ENCODE assay signal across 7 cellular contexts in genomic region chr16:15857779-15858560, GRCh38.
DNase-seq lines count a peak whose midpoint lies in the region; ATAC-seq and TF ChIP-seq lines count a peak whose summit lies in the region.

No MANE protein-coding gene starts in this region.

- CTCF ChIA-PET in HEK293 (lab: Yijun Ruan, JAX) = interaction anchor here (1.1 to 2.1 kb wide), 2 partner anchors 16 to 37 kb away, joined by 3 to 9 read pairs; no protein-coding TSS in a partner anchor

- no peak overlapping the region for H3K27ac ChIP-seq in HEK293 (ENCODE audit: extremely low read depth, low read depth, low read length)
- H3K27ac ChIP-seq in iPS DF 6.9 (ENCODE audit: low read length) = no peak overlapping the region
- peak overlapping the region in 2 of 21 experiments; percentile 13 to 22 for H3K27ac ChIP-seq in skin epidermis

- peak; percentile 41 for DNase-seq in amniotic epithelial cell (ENCODE audit: low read depth)
- DNase-seq in iPS DF 6.9 (ENCODE audit: low read depth, low spot score) = no peak
- no peak for DNase-seq in COLO668 (lab: John Stamatoyannopoulos, UW; ENCODE audit: unreplicated experiment)
- no peak for DNase-seq in NCI-H2227 (lab: John Stamatoyannopoulos, UW; ENCODE audit: unreplicated experiment)

- no peak for ATAC-seq in HG03565 (IDR thresholded peaks at IDR 0.05; ENCODE audit: unreplicated experiment)

- 0 out of 2 replicates have a peak, but pooled peaks cover 2% of the 10 kb centered on the region for H3K4me1 ChIP-seq in HEK293 (ENCODE audit: control insufficient read depth, insufficient read depth, low read length)
- no peaks in the 10 kb centered on the region for H3K4me1 ChIP-seq in iPS DF 6.9 (ENCODE audit: control insufficient read depth, insufficient read depth, low read length)

- H3K36me3 ChIP-seq in HEK293 (ENCODE audit: control insufficient read depth in 2 of 2, insufficient read depth in 1 of 2, low read length in 2 of 2) = no peaks in the 10 kb centered on the region
- H3K36me3 ChIP-seq in iPS DF 6.9 (ENCODE audit: control insufficient read depth, insufficient read depth, low read length) = no peaks in the 10 kb centered on the region

- peak overlapping the region; percentile 21 for H3K4me3 ChIP-seq in HEK293 (ENCODE audit: low read depth, low read length)
- H3K4me3 ChIP-seq in iPS DF 6.9 (ENCODE audit: low read length) = peak overlapping the region; percentile 54; the same call in 1 of the 2 replicates
- H3K4me3 ChIP-seq in skin epidermis = peak overlapping the region in 6 of 7 experiments; percentile 10 to 35 (median 18)

- H3K9me3 ChIP-seq in HEK293 (ENCODE audit: control insufficient read depth, insufficient read depth, low read depth, low read length) (no peaks in the 10 kb centered on the region), iPS DF 6.9 (ENCODE audit: control insufficient read depth, insufficient read depth, low read length) (no peaks in the 10 kb centered on the region)

- no CpG with 5 or more reads among the region's 55 CpGs for WGBS in iPS DF 6.9 (ENCODE audit: insufficient coverage, insufficient read length)

- TF ChIP-seq CTCF in HEK293 (tag by site-specific recombination; IDR thresholded peaks at IDR 0.05) = no peak

- POLR2A ChIA-PET in HEK293 (lab: Yijun Ruan, JAX) = interaction anchor here (0.6 to 0.7 kb wide), 2 partner anchors 10 to 17 kb away, joined by 3 to 5 read pairs; no protein-coding TSS in a partner anchor

- H3K27me3 ChIP-seq in iPS DF 6.9 (ENCODE audit: control insufficient read depth, insufficient read depth, low read length) = peaks cover 22% of the 10 kb centered on the region; the same call in 1 of the 2 replicates

TF ChIP-seq in HEK293, 187 proteins besides CTCF, POLR2A, EP300 and RAD21:
- TF ChIP-seq ZBTB26 (tag by site-specific recombination; optimal IDR thresholded peaks at IDR 0.05) (peak; percentile 46), ZNF366 (tag by site-specific recombination; conservative IDR thresholded peaks at IDR 0.05) (peak; percentile 84), ZBTB17 (tag by site-specific recombination; IDR thresholded peaks at IDR 0.05) (peak; percentile 92), PRDM6 (tag by site-specific recombination; IDR thresholded peaks at IDR 0.05) (no peak), SP7 (tag by site-specific recombination; IDR thresholded peaks at IDR 0.05) (peak; percentile 66; the same call in 1 of the 2 replicates), KLF16 (tag by site-specific recombination; IDR thresholded peaks at IDR 0.05) (peak; percentile 41; the same call in 1 of the 2 replicates), PATZ1 (tag by site-specific recombination; IDR thresholded peaks at IDR 0.05) (peak; percentile 47; the same call in 1 of the 2 replicates), ZNF488 (tag by site-specific recombination; IDR thresholded peaks at IDR 0.05) (no peak), ZNF341 (tag by site-specific recombination; IDR thresholded peaks at IDR 0.05; ENCODE audit: low read depth) (peak; percentile 19; the same call in 1 of the 2 replicates), ZNF2 (tag by site-specific recombination; IDR thresholded peaks at IDR 0.05) (peak; percentile 49), ZNF274 (IDR thresholded peaks at IDR 0.05; ENCODE audit: low read length) (no peak), ZNF274 (tag by site-specific recombination; IDR thresholded peaks at IDR 0.05; ENCODE audit: borderline replicate concordance) (no peak), ZFHX2 (tag by site-specific recombination; conservative IDR thresholded peaks at IDR 0.05) (no peak), ZNF335 (tag by site-specific recombination; conservative IDR thresholded peaks at IDR 0.05) (peak; percentile 66), BCL6B (tag by site-specific recombination; IDR thresholded peaks at IDR 0.05) (0 out of 2 replicates have a peak, but pooled peaks have one; percentile 26), ZNF837 (tag by site-specific recombination; IDR thresholded peaks at IDR 0.05) (no peak), KLF9 (tag by site-specific recombination; IDR thresholded peaks at IDR 0.05; ENCODE audit: low read depth) (peak; percentile 59; the same call in 1 of the 2 replicates), ZNF404 (tag by site-specific recombination; IDR thresholded peaks at IDR 0.05) (no peak), ZNF184 (tag by site-specific recombination; IDR thresholded peaks at IDR 0.05) (no peak), PRDM1 (tag by site-specific recombination; IDR thresholded peaks at IDR 0.05) (peak; percentile 91), ZNF596 (tag by site-specific recombination; IDR thresholded peaks at IDR 0.05) (0 out of 2 replicates have a peak, but pooled peaks have one; percentile 29), ZNF398 (tag by site-specific recombination; IDR thresholded peaks at IDR 0.05) (peak; percentile 51; the same call in 1 of the 2 replicates)
